ENCODE assay signal across 23 cellular contexts in the genomic region with DNA sequence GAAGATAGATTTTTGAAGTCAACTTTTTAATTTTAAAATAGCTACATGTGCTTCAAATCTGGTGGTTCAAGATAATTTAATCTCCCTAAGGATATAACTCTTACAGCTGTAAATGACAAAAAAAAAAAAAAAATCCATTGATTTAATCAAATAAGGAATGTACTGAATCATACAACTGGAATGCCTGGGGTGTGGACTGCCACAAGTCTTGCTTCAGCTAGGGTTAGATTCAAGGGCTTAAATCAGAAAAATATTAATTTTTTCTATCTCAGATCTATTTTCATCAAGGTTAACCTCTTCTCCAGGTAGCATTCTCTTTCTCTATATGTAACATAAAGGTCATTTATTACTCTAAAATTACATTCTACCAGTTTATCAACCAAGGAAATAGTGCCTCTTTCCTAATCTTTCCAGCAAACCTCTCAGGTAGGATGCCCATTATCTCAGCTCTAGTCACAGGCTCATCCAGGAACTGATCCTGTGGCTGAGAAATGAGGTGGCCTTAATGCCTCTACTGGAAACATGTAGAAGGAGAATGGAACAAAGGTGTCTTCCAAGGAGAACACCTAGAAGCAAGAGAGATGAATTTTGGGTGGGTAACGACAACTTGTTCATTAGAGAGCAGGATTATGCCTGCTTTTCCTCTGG.
A peak's percentile ranks its signal among the peaks of the same experiment; 100 is the strongest.
DNase-seq lines count a peak whose midpoint lies in the region; ATAC-seq and TF ChIP-seq lines count a peak whose summit lies in the region.
"Had no signal": no experiment of that assay in that cellular context is flagged by ENCODE, and none has a peak within 500 bp of the region (broad histone marks: within the 10 kb centered on the region; RNA-seq: fewer than 3 reads in every experiment).

No MANE protein-coding gene starts in this region.

- H3K27me3 ChIP-seq in PC-3 (ENCODE audit: low read length) (no peaks in the 10 kb centered on the region), right cardiac atrium (ENCODE audit: control insufficient read depth, insufficient read depth) (no peaks in the 10 kb centered on the region)
- H3K27me3 ChIP-seq: BE2C had no signal

- no peaks in the 10 kb centered on the region for H3K9me3 Mint-ChIP-seq in type B pancreatic cell

- WGBS in right cardiac atrium: 88% methylated on average over 1 of the region's 1 CpG

- H3K9me3 ChIP-seq in PC-3 (ENCODE audit: low read length) (peaks cover 17% of the 10 kb centered on the region; the same call in 1 of the 2 replicates), right cardiac atrium (ENCODE audit: control insufficient read depth, low read length) (no peaks in the 10 kb centered on the region)
- H3K9me3 ChIP-seq: BE2C had no signal

- H3K4me1 ChIP-seq in PC-3 (ENCODE audit: insufficient read depth, low read length) (peaks cover 6% of the 10 kb centered on the region; the same call in 1 of the 2 replicates), right cardiac atrium (ENCODE audit: control insufficient read depth, insufficient read depth, low read length) (no peaks in the 10 kb centered on the region)
- H3K4me1 ChIP-seq: BE2C had no signal

- no TSS peak for BruUV-seq in PC-3 (replicated peaks; lab: Mats Ljungman, UMichigan)

- POLR2A ChIA-PET in PC-3 (lab: Charles Lee; ENCODE audit: unreplicated experiment): no interaction called here

- no peaks in the 10 kb centered on the region for H3K36me3 ChIP-seq in PC-3 (ENCODE audit: low read depth, low read length)
- H3K36me3 ChIP-seq: BE2C had no signal

- no peaks in the 10 kb centered on the region for H3K36me3 Mint-ChIP-seq in type B pancreatic cell
- H3K36me3 Mint-ChIP-seq: CD4-positive, CD25-positive, alpha-beta regulatory T cell had no signal

- H3K4me2 ChIP-seq in PC-3 (ENCODE audit: low read length): no peak overlapping the region
- H3K4me2 ChIP-seq: GM23338 had no signal

- H3K27me3 Mint-ChIP-seq in type B pancreatic cell: peaks cover 4% of the 10 kb centered on the region
- H3K27me3 Mint-ChIP-seq: CD4-positive, CD25-positive, alpha-beta regulatory T cell had no signal

- no peaks in the 10 kb centered on the region for H3K9me2 ChIP-seq in PC-3 (replicated peaks; ENCODE audit: low read length)

- H3K4me3 ChIP-seq in PC-3 (ENCODE audit: low read length) (no peak overlapping the region), choroid plexus epithelial cell (ENCODE audit: low read depth, low read length) (no peak overlapping the region), right cardiac atrium (ENCODE audit: low read length) (no peak overlapping the region)
- H3K4me3 ChIP-seq: GM23338, SK-N-MC had no signal

- no peak overlapping the region for H3K27ac Mint-ChIP-seq in type B pancreatic cell
- H3K27ac Mint-ChIP-seq: CD4-positive, CD25-positive, alpha-beta regulatory T cell; GM23338 had no signal

- intact Hi-C loops in PC-3 (cut with micrococcal nuclease): no loop called here
- intact Hi-C loops in right cardiac atrium (cut with DNase I): no loop called here

- DNase-seq in Daoy (ENCODE audit: low read depth) (peak; percentile 19), PC-3 (peak; percentile 47), choroid plexus epithelial cell (ENCODE audit: low read depth) (peak; percentile 0), kidney glomerular epithelial cell (lab: John Stamatoyannopoulos, UW) (peak; percentile 18), NCI-H1694 treated with DMSO at 0.1 percent for 48 hours (lab: John Stamatoyannopoulos, UW) (no peak), type B pancreatic cell (ENCODE audit: extremely low spot score, unreplicated experiment) (no peak), right cardiac atrium (no peak), NCI-H2107 treated with DMSO at 0.1 percent for 48 hours (lab: John Stamatoyannopoulos, UW; ENCODE audit: unreplicated experiment) (no peak)
- DNase-seq: BE2C; CD4-positive, CD25-positive, alpha-beta regulatory T cell; COR-L47; DMS 273 treated with DMSO at 0.1 percent for 48 hours; GDM1; KG1; NCI-H1417 treated with DMSO at 0.1 percent for 48 hours; NCI-H2029; NCI-H2171; NCI-H446; NCI-H748 treated with DMSO at 0.1 percent for 48 hours; NK-92 treated with Interleukin-12 subunit alpha and Interleukin-12 subunit beta, amount 100 ng/mL, for 24 hours; SHP77 had no signal

- H2AFZ ChIP-seq in PC-3 (ENCODE audit: low read length): no peak overlapping the region
- H2AFZ ChIP-seq: GM23338 had no signal

- H3K4me1 Mint-ChIP-seq in type B pancreatic cell (ENCODE audit: unreplicated experiment): no peaks in the 10 kb centered on the region
- H3K4me1 Mint-ChIP-seq: CD4-positive, CD25-positive, alpha-beta regulatory T cell; GM23338 had no signal

- no peak for ATAC-seq in PC-3
- ATAC-seq in right cardiac atrium: no peak
- ATAC-seq: GM23338 had no signal

- H3K9ac ChIP-seq in PC-3 (ENCODE audit: low read length): no peak overlapping the region

- TF ChIP-seq CTCF in PC-3 (conservative IDR thresholded peaks at IDR 0.05; ENCODE audit: low read depth, low read length): no peak
- TF ChIP-seq CTCF in choroid plexus epithelial cell (conservative IDR thresholded peaks at IDR 0.05; ENCODE audit: low read depth, low read length): no peak
- TF ChIP-seq CTCF in type B pancreatic cell (conservative IDR thresholded peaks at IDR 0.05): no peak

- H3K79me2 ChIP-seq in PC-3 (ENCODE audit: low read length): no peaks in the 10 kb centered on the region

- no peak overlapping the region for H3K4me3 Mint-ChIP-seq in type B pancreatic cell
- H3K4me3 Mint-ChIP-seq: CD4-positive, CD25-positive, alpha-beta regulatory T cell; GM23338 had no signal

- H3F3A ChIP-seq in PC-3 (ENCODE audit: low read length, unreplicated experiment): no peaks in the 10 kb centered on the region

- CTCF ChIA-PET in PC-3 (lab: Charles Lee): no interaction called here

- H3K27ac ChIP-seq in PC-3 (ENCODE audit: low read length) (0 out of 2 replicates have a peak overlapping the region, but pooled peaks have one; percentile 8), right cardiac atrium (ENCODE audit: low read length) (no peak overlapping the region)
- H3K27ac ChIP-seq: SK-N-MC had no signal

- no peaks in the 10 kb centered on the region for H4K20me1 ChIP-seq in PC-3 (ENCODE audit: low read length)

Comparison
In these comparisons a context has a peak if more than half of its experiments do, and no peak if none do; other contexts are left out.
1. DNase-seq: peak in Daoy (single experiment), PC-3 (single experiment), choroid plexus epithelial cell (single experiment) and kidney glomerular epithelial cell (single experiment); none in NCI-H1694 treated with DMSO at 0.1 percent for 48 hours (single experiment), type B pancreatic cell (single experiment), right cardiac atrium (0 of 3) and NCI-H2107 treated with DMSO at 0.1 percent for 48 hours (single experiment).